ENCODE assay signal across 18 cellular contexts in the genomic region with DNA sequence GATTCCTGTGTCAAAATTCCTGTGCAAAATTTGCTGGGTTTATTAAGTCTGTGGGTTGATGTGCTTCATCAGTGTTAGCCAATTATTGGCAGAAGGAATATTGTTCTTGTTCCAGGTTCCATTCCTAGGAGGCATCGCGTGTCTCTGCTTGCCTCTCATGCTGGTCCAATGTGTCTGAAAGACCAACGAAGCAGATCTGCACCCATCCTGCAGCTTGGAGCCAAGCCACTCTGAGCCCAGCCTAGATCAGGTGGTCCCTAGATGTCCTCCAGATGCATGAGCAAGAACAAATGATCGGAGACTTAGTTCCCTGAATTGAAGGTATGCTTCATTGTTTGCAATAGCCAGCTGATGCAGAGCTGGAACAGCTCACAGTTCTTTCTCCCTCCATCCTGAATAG. TPM values are rescaled to one million over a fixed set of nuclear protein-coding genes. Genes with fewer than 3 reads are reported as not detected.
"Had no signal": no experiment of that assay in that cellular context is flagged by ENCODE, and none has a peak within 500 bp of the region (broad histone marks: within the 10 kb centered on the region; RNA-seq: fewer than 3 reads in every experiment).

No MANE protein-coding gene starts in this region.

- H3K4me1 ChIP-seq: breast epithelium, prostate gland had no signal

- H3K9me3 Mint-ChIP-seq: activated B cell treated with CpG ODN at 0.5 μM for 24 hours; activated naive CD8-positive, alpha-beta T cell treated with anti-CD3 and anti-CD28 coated beads, Interleukin-2, amount 10 ng/mL, durations not matched to agents 7 days and 5 days; naive B cell had no signal

- H3K27ac Mint-ChIP-seq: activated B cell treated with CpG ODN at 0.5 μM for 24 hours; activated naive CD8-positive, alpha-beta T cell treated with anti-CD3 and anti-CD28 coated beads, Interleukin-2, amount 10 ng/mL, durations not matched to agents 7 days and 5 days had no signal

- DNase-seq: activated B cell treated with CpG ODN at 0.5 μM for 24 hours; activated CD8-positive, alpha-beta memory T cell treated with anti-CD3 and anti-CD28 coated beads, Interleukin-2, amount 10 ng/mL, durations not matched to agents 7 days and 5 days; activated naive CD8-positive, alpha-beta T cell treated with anti-CD3 and anti-CD28 coated beads, Interleukin-2, amount 10 ng/mL, durations not matched to agents 7 days and 5 days; dorsolateral prefrontal cortex; left cardiac atrium; naive B cell; stimulated activated CD4-positive, alpha-beta T cell treated with anti-CD3 and anti-CD28 coated beads, Interleukin-2, amount 100 ng/mL, for 48 hours; stimulated activated CD8-positive, alpha-beta memory T cell treated with anti-CD3 and anti-CD28 coated beads, Interleukin-4, amount 100 ng/mL, for 48 hours; stomach; T-helper 2 cell had no signal

- H3K27me3 Mint-ChIP-seq: activated B cell treated with CpG ODN at 0.5 μM for 24 hours; activated CD8-positive, alpha-beta memory T cell treated with anti-CD3 and anti-CD28 coated beads, Interleukin-2, amount 10 ng/mL, durations not matched to agents 7 days and 5 days; activated naive CD8-positive, alpha-beta T cell treated with anti-CD3 and anti-CD28 coated beads, Interleukin-2, amount 10 ng/mL, durations not matched to agents 7 days and 5 days had no signal

- H3K36me3 ChIP-seq: breast epithelium, prostate gland, thoracic aorta had no signal

- ATAC-seq: activated CD8-positive, alpha-beta memory T cell treated with anti-CD3 and anti-CD28 coated beads, Interleukin-2, amount 10 ng/mL, durations not matched to agents 7 days and 5 days; esophagus mucosa; left cardiac atrium; sciatic nerve had no signal

- H3K4me3 Mint-ChIP-seq: activated B cell treated with CpG ODN at 0.5 μM for 24 hours; activated CD8-positive, alpha-beta memory T cell treated with anti-CD3 and anti-CD28 coated beads, Interleukin-2, amount 10 ng/mL, durations not matched to agents 7 days and 5 days; activated naive CD8-positive, alpha-beta T cell treated with anti-CD3 and anti-CD28 coated beads, Interleukin-2, amount 10 ng/mL, durations not matched to agents 7 days and 5 days; naive B cell had no signal

- H3K4me1 Mint-ChIP-seq: activated CD8-positive, alpha-beta memory T cell treated with anti-CD3 and anti-CD28 coated beads, Interleukin-2, amount 10 ng/mL, durations not matched to agents 7 days and 5 days; activated naive CD8-positive, alpha-beta T cell treated with anti-CD3 and anti-CD28 coated beads, Interleukin-2, amount 10 ng/mL, durations not matched to agents 7 days and 5 days had no signal

- H3K4me3 ChIP-seq: breast epithelium, dorsolateral prefrontal cortex, lung, prostate gland, stomach, thoracic aorta had no signal

- H3K9me3 ChIP-seq: breast epithelium, prostate gland, stomach, thoracic aorta had no signal

- H3K27ac ChIP-seq: breast epithelium, dorsolateral prefrontal cortex, prostate gland, stomach, thoracic aorta had no signal

RNA-seq across cellular contexts. Expression of gene PIK3R6, which starts 10.5 kb away (rescaled TPM):
- total RNA-seq: chondrocyte, fibroblast of villous mesenchyme had no signal
